1 cellular context compared by ENCODE assay signal in the genomic region with DNA sequence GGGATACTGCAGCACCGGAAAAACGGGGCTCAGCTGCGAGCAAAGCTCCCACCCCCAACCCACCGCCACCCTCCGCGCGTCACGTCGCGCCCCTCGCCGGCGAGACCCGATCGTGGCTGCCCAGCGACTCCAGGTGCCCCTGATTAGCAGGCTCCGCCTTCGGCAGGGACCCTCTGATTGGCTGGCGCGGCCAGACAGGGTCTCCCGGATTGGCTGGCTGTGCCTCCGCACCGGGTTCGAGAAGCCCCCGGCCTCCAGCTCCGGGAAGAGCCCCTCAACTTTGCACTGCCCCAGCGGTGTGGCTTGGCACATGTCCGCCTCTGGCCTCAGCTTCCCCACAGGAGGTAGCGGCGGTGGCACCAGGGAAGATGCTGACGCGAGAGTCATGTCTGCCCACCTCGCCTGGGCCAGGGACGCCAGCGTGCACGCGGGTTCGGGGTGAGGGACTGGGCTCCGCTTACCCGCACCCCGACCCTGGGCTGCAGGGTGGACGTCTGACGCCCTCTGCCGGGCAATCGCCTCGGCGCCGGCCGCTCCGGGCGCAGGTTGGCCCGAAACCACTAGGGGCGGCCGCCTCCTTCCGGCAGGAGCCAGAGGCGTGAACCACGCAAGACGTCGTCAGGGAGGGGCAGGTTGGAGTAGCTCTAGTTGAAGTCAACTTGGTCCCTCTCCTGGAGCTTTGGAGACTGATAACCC.
A peak's percentile ranks its signal among the peaks of the same experiment; 100 is the strongest.
TF ChIP-seq lines count a peak whose summit lies in the region.

No MANE protein-coding gene starts in this region.

TF ChIP-seq in WTC11, 78 proteins besides CTCF, POLR2A, EP300 and RAD21 (continued from another document):
- TF ChIP-seq, protein P1, sequence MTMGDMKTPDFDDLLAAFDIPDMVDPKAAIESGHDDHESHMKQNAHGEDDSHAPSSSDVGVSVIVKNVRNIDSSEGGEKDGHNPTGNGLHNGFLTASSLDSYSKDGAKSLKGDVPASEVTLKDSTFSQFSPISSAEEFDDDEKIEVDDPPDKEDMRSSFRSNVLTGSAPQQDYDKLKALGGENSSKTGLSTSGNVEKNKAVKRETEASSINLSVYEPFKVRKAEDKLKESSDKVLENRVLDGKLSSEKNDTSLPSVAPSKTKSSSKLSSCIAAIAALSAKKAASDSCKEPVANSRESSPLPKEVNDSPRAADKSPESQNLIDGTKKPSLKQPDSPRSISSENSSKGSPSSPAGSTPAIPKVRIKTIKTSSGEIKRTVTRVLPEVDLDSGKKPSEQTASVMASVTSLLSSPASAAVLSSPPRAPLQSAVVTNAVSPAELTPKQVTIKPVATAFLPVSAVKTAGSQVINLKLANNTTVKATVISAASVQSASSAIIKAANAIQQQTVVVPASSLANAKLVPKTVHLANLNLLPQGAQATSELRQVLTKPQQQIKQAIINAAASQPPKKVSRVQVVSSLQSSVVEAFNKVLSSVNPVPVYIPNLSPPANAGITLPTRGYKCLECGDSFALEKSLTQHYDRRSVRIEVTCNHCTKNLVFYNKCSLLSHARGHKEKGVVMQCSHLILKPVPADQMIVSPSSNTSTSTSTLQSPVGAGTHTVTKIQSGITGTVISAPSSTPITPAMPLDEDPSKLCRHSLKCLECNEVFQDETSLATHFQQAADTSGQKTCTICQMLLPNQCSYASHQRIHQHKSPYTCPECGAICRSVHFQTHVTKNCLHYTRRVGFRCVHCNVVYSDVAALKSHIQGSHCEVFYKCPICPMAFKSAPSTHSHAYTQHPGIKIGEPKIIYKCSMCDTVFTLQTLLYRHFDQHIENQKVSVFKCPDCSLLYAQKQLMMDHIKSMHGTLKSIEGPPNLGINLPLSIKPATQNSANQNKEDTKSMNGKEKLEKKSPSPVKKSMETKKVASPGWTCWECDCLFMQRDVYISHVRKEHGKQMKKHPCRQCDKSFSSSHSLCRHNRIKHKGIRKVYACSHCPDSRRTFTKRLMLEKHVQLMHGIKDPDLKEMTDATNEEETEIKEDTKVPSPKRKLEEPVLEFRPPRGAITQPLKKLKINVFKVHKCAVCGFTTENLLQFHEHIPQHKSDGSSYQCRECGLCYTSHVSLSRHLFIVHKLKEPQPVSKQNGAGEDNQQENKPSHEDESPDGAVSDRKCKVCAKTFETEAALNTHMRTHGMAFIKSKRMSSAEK (CRISPR knock-in tag; IDR thresholded peaks at IDR 0.05; ENCODE audit: borderline replicate concordance), result no peak
- TF ChIP-seq, protein P2, sequence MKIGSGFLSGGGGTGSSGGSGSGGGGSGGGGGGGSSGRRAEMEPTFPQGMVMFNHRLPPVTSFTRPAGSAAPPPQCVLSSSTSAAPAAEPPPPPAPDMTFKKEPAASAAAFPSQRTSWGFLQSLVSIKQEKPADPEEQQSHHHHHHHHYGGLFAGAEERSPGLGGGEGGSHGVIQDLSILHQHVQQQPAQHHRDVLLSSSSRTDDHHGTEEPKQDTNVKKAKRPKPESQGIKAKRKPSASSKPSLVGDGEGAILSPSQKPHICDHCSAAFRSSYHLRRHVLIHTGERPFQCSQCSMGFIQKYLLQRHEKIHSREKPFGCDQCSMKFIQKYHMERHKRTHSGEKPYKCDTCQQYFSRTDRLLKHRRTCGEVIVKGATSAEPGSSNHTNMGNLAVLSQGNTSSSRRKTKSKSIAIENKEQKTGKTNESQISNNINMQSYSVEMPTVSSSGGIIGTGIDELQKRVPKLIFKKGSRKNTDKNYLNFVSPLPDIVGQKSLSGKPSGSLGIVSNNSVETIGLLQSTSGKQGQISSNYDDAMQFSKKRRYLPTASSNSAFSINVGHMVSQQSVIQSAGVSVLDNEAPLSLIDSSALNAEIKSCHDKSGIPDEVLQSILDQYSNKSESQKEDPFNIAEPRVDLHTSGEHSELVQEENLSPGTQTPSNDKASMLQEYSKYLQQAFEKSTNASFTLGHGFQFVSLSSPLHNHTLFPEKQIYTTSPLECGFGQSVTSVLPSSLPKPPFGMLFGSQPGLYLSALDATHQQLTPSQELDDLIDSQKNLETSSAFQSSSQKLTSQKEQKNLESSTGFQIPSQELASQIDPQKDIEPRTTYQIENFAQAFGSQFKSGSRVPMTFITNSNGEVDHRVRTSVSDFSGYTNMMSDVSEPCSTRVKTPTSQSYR (CRISPR knock-in tag; IDR thresholded peaks at IDR 0.05), result peak; percentile 83
- TF ChIP-seq GABPB1 (CRISPR knock-in tag; IDR thresholded peaks at IDR 0.05), result peak; percentile 78
- 0 out of 2 replicates have a peak, but pooled peaks have one; percentile 47 for TF ChIP-seq ZNF219 (CRISPR knock-in tag; IDR thresholded peaks at IDR 0.05; ENCODE audit: borderline replicate concordance)
- TF ChIP-seq ZNF232 (CRISPR knock-in tag; IDR thresholded peaks at IDR 0.05), result peak; percentile 82; the same call in 1 of the 2 replicates
- TF ChIP-seq, protein P3, sequence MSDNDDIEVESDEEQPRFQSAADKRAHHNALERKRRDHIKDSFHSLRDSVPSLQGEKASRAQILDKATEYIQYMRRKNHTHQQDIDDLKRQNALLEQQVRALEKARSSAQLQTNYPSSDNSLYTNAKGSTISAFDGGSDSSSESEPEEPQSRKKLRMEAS (CRISPR knock-in tag; IDR thresholded peaks at IDR 0.05), result peak; percentile 95
- peak; percentile 12; the same call in 1 of the 2 replicates for TF ChIP-seq TEAD1 (CRISPR knock-in tag; IDR thresholded peaks at IDR 0.05)
- TF ChIP-seq ETV6 (CRISPR knock-in tag; IDR thresholded peaks at IDR 0.05), result peak; percentile 94
